8 cellular contexts compared by ENCODE assay signal in the genomic region with DNA sequence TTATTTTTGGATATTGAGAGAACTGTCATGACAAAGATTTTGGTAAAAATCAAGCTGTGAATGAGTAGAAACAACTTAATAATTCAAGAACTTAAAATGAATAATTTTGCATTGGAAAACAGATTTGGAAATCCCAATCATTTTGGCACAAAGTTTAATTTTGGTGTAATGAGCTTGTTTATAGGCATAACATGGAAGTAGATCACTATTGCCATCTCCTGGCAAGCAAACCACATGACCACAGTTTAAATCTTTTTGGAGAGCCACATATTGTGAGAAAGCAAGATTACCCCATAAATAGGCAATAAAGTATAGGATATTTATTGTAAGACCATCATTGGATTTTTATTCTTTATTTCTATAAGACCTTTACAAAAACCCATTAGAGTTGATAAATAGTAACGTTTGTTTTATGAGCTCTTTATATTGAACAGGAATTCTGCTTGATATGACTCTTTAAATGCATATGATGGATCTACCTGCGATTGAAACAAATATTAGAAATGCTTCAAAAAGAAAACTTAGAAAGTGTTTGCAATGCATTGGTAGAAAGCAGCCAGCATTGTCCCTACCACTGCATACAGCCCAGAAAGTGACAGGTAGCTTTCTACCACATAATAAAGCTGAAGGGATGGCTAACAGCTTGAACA.
DNase-seq lines count a peak whose midpoint lies in the region; ATAC-seq, FAIRE-seq and TF ChIP-seq lines count a peak whose summit lies in the region.

No MANE protein-coding gene starts in this region.

- H3K9ac ChIP-seq in kidney (ENCODE audit: low read length in 2 of 2), result no peak overlapping the region

- H3K4me1 ChIP-seq in BE2C (peaks cover 18% of the 10 kb centered on the region), ascending aorta (peaks cover 0 to 2% of the 10 kb centered on the region in 2 donors), kidney (ENCODE audit: control insufficient read depth in 1 of 2, insufficient read depth in 1 of 2, low read depth in 1 of 2, low read length in 2 of 2) (no peaks in the 10 kb centered on the region)

- FAIRE-seq in kidney (lab: Jason Lieb, UNC), result peak; percentile 45

- H3K36me3 ChIP-seq in BE2C (no peaks in the 10 kb centered on the region), ascending aorta (no peaks in the 10 kb centered on the region), kidney (ENCODE audit: control insufficient read depth in 1 of 2, insufficient read depth in 2 of 2, low read length in 2 of 2) (no peaks in the 10 kb centered on the region)

- H3K27me3 ChIP-seq in BE2C (no peaks in the 10 kb centered on the region), ascending aorta (no peaks in the 10 kb centered on the region)

- DNase-seq in BE2C (no peak), NCI-H2029 treated with DMSO at 0.1 percent for 48 hours (lab: John Stamatoyannopoulos, UW) (peak; percentile 84), ascending aorta (ENCODE audit: low spot score in 2 of 2) (no peak), kidney (no peak), cerebellar nuclear complex (lab: John Stamatoyannopoulos, UW) (no peak)

- H3K9me3 ChIP-seq in BE2C (no peaks in the 10 kb centered on the region), ascending aorta (no peaks in the 10 kb centered on the region), kidney (ENCODE audit: control insufficient read depth in 1 of 2, low read length in 2 of 2) (no peaks in the 10 kb centered on the region)

- TF ChIP-seq CTCF in BE2C (IDR thresholded peaks at IDR 0.05; ENCODE audit: low read depth, low read length) (peak; percentile 85), ascending aorta (IDR thresholded peaks at IDR 0.05) (peak; percentile 52 to 60 (median 59)), kidney (IDR thresholded peaks at IDR 0.05; ENCODE audit: borderline replicate concordance, extremely low read depth, insufficient read depth) (no peak)

- intact Hi-C loops in ascending aorta (cut with DNase I) (no loop called here), kidney (cut with DNase I) (no loop called here)

- H3K4me3 ChIP-seq in BE2C (ENCODE audit: low read depth, low read length) (no peak overlapping the region), ascending aorta (no peak overlapping the region), kidney (ENCODE audit: low read length in 2 of 2) (no peak overlapping the region)

- no peak overlapping the region for H3K27ac ChIP-seq in ascending aorta
- no peak overlapping the region for H3K27ac ChIP-seq in kidney (ENCODE audit: low read depth in 2 of 2, low read length in 2 of 2)

- ATAC-seq in GM19351 (IDR thresholded peaks at IDR 0.05; ENCODE audit: unreplicated experiment) (peak; percentile 63), GM19463 (IDR thresholded peaks at IDR 0.05; ENCODE audit: unreplicated experiment) (no peak), HG02970 (IDR thresholded peaks at IDR 0.05; ENCODE audit: low FRiP score, unreplicated experiment) (no peak)
